In the genomic region with DNA sequence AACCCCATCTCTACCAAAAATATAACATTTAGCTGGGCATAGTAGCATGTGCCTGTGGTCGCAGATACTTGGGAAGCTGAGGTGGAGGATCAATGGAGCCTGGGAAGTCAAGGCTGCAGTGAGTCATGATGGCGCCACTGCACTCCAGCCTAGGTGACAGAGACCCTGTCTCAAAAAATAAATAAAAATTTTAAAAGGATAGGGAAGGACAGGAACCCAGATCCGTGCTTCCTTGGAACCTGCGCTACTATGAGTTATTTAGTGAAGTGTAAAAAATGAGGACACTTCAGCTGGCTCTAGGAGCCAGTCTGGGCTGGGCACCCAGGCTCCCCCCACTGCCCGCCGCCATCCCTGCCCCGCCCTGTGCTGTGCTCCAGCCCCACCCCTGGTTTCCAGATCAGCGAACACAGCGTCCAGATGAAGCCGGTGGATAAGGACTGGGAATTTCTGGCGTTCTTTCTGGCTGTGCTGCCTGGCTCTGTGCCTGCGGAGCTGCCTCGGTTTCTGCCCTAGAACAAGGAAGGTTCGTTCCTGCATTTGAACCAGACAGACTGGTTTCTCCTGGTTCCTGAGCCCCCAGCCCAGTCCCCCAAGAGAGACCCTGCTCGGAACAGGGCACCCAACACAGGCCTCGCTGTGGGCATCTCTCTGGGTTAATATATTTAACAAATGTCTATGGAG, we compare ENCODE assay signal across 9 cellular contexts. TPM values are rescaled to one million over a fixed set of nuclear protein-coding genes. Genes with fewer than 3 reads are reported as not detected.
DNase-seq lines count a peak whose midpoint lies in the region; ATAC-seq and TF ChIP-seq lines count a peak whose summit lies in the region.
"Had no signal": no experiment of that assay in that cellular context is flagged by ENCODE, and none has a peak within 500 bp of the region (broad histone marks: within the 10 kb centered on the region; RNA-seq: fewer than 3 reads in every experiment).

No MANE protein-coding gene starts in this region.

- peak; percentile 59 for DNase-seq in COLO668 (lab: John Stamatoyannopoulos, UW; ENCODE audit: unreplicated experiment)
- DNase-seq in RWPE1 (ENCODE audit: low spot score), result peak; percentile 81
- DNase-seq in esophagus squamous epithelium (lab: John Stamatoyannopoulos, UW), result no peak
- no peak for DNase-seq in omental fat pad (ENCODE audit: low spot score)
- DNase-seq in COR-L47 (lab: John Stamatoyannopoulos, UW), result no peak
- DNase-seq in stimulated activated CD4-positive, alpha-beta T cell treated with anti-CD3 and anti-CD28 coated beads, Interleukin-4, amount 100 ng/mL, for 4 hours, result no peak
- no peak for DNase-seq in NCI-H748 (lab: John Stamatoyannopoulos, UW; ENCODE audit: unreplicated experiment)
- DNase-seq: naive B cell had no signal

- intact Hi-C loops in esophagus squamous epithelium (cut with DNase I), result no loop called here

- TF ChIP-seq POLR2A in esophagus squamous epithelium (IDR thresholded peaks at IDR 0.05), result no peak

- no peaks in the 10 kb centered on the region for H3K9me3 ChIP-seq in esophagus squamous epithelium

- peaks cover 25 to 88% (median 47%) of the 10 kb centered on the region in 3 donors for H3K4me1 ChIP-seq in esophagus squamous epithelium

- POLR2A ChIA-PET in RWPE1 (lab: Yijun Ruan, JAX; ENCODE audit: low non-redundant PET), result interaction anchor here (0.5 kb wide), 1 partner anchor 23 kb away, joined by 3 read pairs; no protein-coding TSS in a partner anchor

- no peaks in the 10 kb centered on the region for H3K27me3 ChIP-seq in esophagus squamous epithelium

- WGBS in esophagus squamous epithelium, 2 donors, result 27 to 54% methylated on average over 7 to 9 of the region's 16 CpGs

- H3K4me3 ChIP-seq in esophagus squamous epithelium, result peak overlapping the region in 2 of 4 donors; percentile 8 to 21

- CTCF ChIA-PET in RWPE1 (lab: Yijun Ruan, JAX), result no interaction called here

- peak overlapping the region; percentile 98 for H3K27ac ChIP-seq in RWPE1
- H3K27ac ChIP-seq in esophagus squamous epithelium, result peak overlapping the region; percentile 76 to 92 (median 86)

- H3K36me3 ChIP-seq in esophagus squamous epithelium, result no peaks in the 10 kb centered on the region

- peak; percentile 63 for ATAC-seq in omental fat pad (ENCODE audit: low FRiP score)
- no peak for ATAC-seq in HG03432 (IDR thresholded peaks at IDR 0.05; ENCODE audit: unreplicated experiment)

- no peak for TF ChIP-seq CTCF in RWPE1 (conservative IDR thresholded peaks at IDR 0.05; ENCODE audit: low read depth)
- no peak for TF ChIP-seq CTCF in esophagus squamous epithelium (IDR thresholded peaks at IDR 0.05)
- TF ChIP-seq CTCF in omental fat pad (IDR thresholded peaks at IDR 0.05), result no peak

RNA-seq across cellular contexts. Expression of a gene that starts 18.5 kb away (rescaled TPM):
- 10 to 100 TPM; 15.5 to 38.5 (median 31.5) TPM for total RNA-seq in esophagus squamous epithelium
- total RNA-seq in omental fat pad, result 10 to 100 TPM in 3 of 4 donors, 1 to 10 TPM in 1; 9.0 to 49.1 (median 12.2) TPM

RNA-seq across cellular contexts. Expression of a gene that starts 20.9 kb away (rescaled TPM):
- total RNA-seq in esophagus squamous epithelium, result 10 to 100 TPM; 44.5 to 75.1 (median 54.6) TPM
- 10 to 100 TPM; 48.8 to 67.3 (median 65.0) TPM for total RNA-seq in omental fat pad

Comparison
In these comparisons a context has a peak if more than half of its experiments do, and no peak if none do; other contexts are left out.
1. DNase-seq: peak in COLO668 (single experiment) and RWPE1 (single experiment); none in esophagus squamous epithelium (single experiment), omental fat pad (single experiment), COR-L47 (single experiment), stimulated activated CD4-positive, alpha-beta T cell treated with anti-CD3 and anti-CD28 coated beads, Interleukin-4, amount 100 ng/mL, for 4 hours (0 of 2) and NCI-H748 (single experiment).